Comparison of ENCODE assay signal across 12 cellular contexts in genomic region chr20:24051160-24051559, GRCh38.
DNase-seq lines count a peak whose midpoint lies in the region; ATAC-seq lines count a peak whose summit lies in the region.
"Had no signal": no experiment of that assay in that cellular context is flagged by ENCODE, and none has a peak within 500 bp of the region (broad histone marks: within the 10 kb centered on the region; RNA-seq: fewer than 3 reads in every experiment).

No MANE protein-coding gene starts in this region.

- H3K27ac Mint-ChIP-seq in activated naive CD4-positive, alpha-beta T cell treated with anti-CD3 and anti-CD28 coated beads, Interleukin-2, amount 50 U/mL, for 24 hours: peak overlapping the region; percentile 93
- peak overlapping the region; percentile 61 for H3K27ac Mint-ChIP-seq in activated CD4-positive, alpha-beta memory T cell treated with anti-CD3 and anti-CD28 coated beads, Interleukin-2, amount 10 ng/mL, durations not matched to agents 7 days and 5 days
- peak overlapping the region; percentile 78 to 93 (median 84) for H3K27ac Mint-ChIP-seq in naive thymus-derived CD8-positive, alpha-beta T cell

- H3K4me3 Mint-ChIP-seq in activated naive CD4-positive, alpha-beta T cell treated with anti-CD3 and anti-CD28 coated beads, Interleukin-2, amount 50 U/mL, for 24 hours: no peak overlapping the region
- H3K4me3 Mint-ChIP-seq in activated CD4-positive, alpha-beta memory T cell treated with anti-CD3 and anti-CD28 coated beads, Interleukin-2, amount 10 ng/mL, durations not matched to agents 7 days and 5 days: no peak overlapping the region
- peak overlapping the region in 5 of 10 donors; percentile 1 to 37 (median 22) for H3K4me3 Mint-ChIP-seq in naive thymus-derived CD8-positive, alpha-beta T cell

- H3K9me3 Mint-ChIP-seq in activated naive CD4-positive, alpha-beta T cell treated with anti-CD3 and anti-CD28 coated beads, Interleukin-2, amount 50 U/mL, for 24 hours: no peaks in the 10 kb centered on the region
- no peaks in the 10 kb centered on the region for H3K9me3 Mint-ChIP-seq in activated CD4-positive, alpha-beta memory T cell treated with anti-CD3 and anti-CD28 coated beads, Interleukin-2, amount 10 ng/mL, durations not matched to agents 7 days and 5 days
- peaks cover 0 to 5% (median 0%) of the 10 kb centered on the region in 9 donors for H3K9me3 Mint-ChIP-seq in naive thymus-derived CD8-positive, alpha-beta T cell

- no peak for ATAC-seq in naive thymus-derived CD8-positive, alpha-beta T cell
- no peak for ATAC-seq in GM18502 (IDR thresholded peaks at IDR 0.05; ENCODE audit: poor library complexity, unreplicated experiment)
- ATAC-seq: K562 had no signal

- no peak for DNase-seq in activated naive CD4-positive, alpha-beta T cell (lab: John Stamatoyannopoulos, UW)
- DNase-seq in NCI-H345 (lab: John Stamatoyannopoulos, UW): peak; percentile 4
- DNase-seq in activated CD4-positive, alpha-beta memory T cell treated with anti-CD3 and anti-CD28 coated beads, Interleukin-2, amount 10 ng/mL, durations not matched to agents 7 days and 5 days: no peak
- DNase-seq in naive thymus-derived CD8-positive, alpha-beta T cell: no peak
- no peak for DNase-seq in cerebellar cortex (ENCODE audit: low spot score)
- DNase-seq: ACHN, NCI-H1694, NCI-H446 treated with DMSO at 0.1 percent for 48 hours, SIG-M5 had no signal

- H3K36me3 Mint-ChIP-seq in activated naive CD4-positive, alpha-beta T cell treated with anti-CD3 and anti-CD28 coated beads, Interleukin-2, amount 50 U/mL, for 24 hours: no peaks in the 10 kb centered on the region
- no peaks in the 10 kb centered on the region for H3K36me3 Mint-ChIP-seq in activated CD4-positive, alpha-beta memory T cell treated with anti-CD3 and anti-CD28 coated beads, Interleukin-2, amount 10 ng/mL, durations not matched to agents 7 days and 5 days (ENCODE audit: low read depth)
- H3K36me3 Mint-ChIP-seq in naive thymus-derived CD8-positive, alpha-beta T cell: no peaks in the 10 kb centered on the region

- H3K27me3 Mint-ChIP-seq in activated naive CD4-positive, alpha-beta T cell treated with anti-CD3 and anti-CD28 coated beads, Interleukin-2, amount 50 U/mL, for 24 hours: no peaks in the 10 kb centered on the region
- H3K27me3 Mint-ChIP-seq in activated CD4-positive, alpha-beta memory T cell treated with anti-CD3 and anti-CD28 coated beads, Interleukin-2, amount 10 ng/mL, durations not matched to agents 7 days and 5 days: peaks cover under 1% of the 10 kb centered on the region
- H3K27me3 Mint-ChIP-seq in naive thymus-derived CD8-positive, alpha-beta T cell: no peaks in the 10 kb centered on the region

- POLR2A ChIA-PET in activated CD4-positive, alpha-beta memory T cell treated with anti-CD3 and anti-CD28 coated beads, Interleukin-2, amount 10 ng/mL, durations not matched to agents 7 days and 5 days (lab: Charles Lee): no interaction called here
- POLR2A ChIA-PET in naive thymus-derived CD8-positive, alpha-beta T cell (lab: Charles Lee): no interaction called here

- peaks cover 56% of the 10 kb centered on the region for H3K4me1 Mint-ChIP-seq in activated naive CD4-positive, alpha-beta T cell treated with anti-CD3 and anti-CD28 coated beads, Interleukin-2, amount 50 U/mL, for 24 hours
- peaks cover 46% of the 10 kb centered on the region for H3K4me1 Mint-ChIP-seq in activated CD4-positive, alpha-beta memory T cell treated with anti-CD3 and anti-CD28 coated beads, Interleukin-2, amount 10 ng/mL, durations not matched to agents 7 days and 5 days
- peaks cover 2 to 45% (median 31%) of the 10 kb centered on the region in 4 donors for H3K4me1 Mint-ChIP-seq in naive thymus-derived CD8-positive, alpha-beta T cell

- CTCF ChIA-PET in activated CD4-positive, alpha-beta memory T cell treated with anti-CD3 and anti-CD28 coated beads, Interleukin-2, amount 10 ng/mL, durations not matched to agents 7 days and 5 days (lab: Charles Lee): no interaction called here
